ENCODE assay signal across 22 cellular contexts in genomic region chrX:118507766-118508165, GRCh38. TPM values are rescaled to one million over a fixed set of nuclear protein-coding genes. Genes with fewer than 3 reads are reported as not detected.
DNase-seq lines count a peak whose midpoint lies in the region; ATAC-seq lines count a peak whose summit lies in the region.
"Had no signal": no experiment of that assay in that cellular context is flagged by ENCODE, and none has a peak within 500 bp of the region (broad histone marks: within the 10 kb centered on the region; RNA-seq: fewer than 3 reads in every experiment).

No MANE protein-coding gene starts in this region.

- H3K4me3 Mint-ChIP-seq in immature natural killer cell = peak overlapping the region in 1 of 5 donors; percentile 61
- H3K4me3 Mint-ChIP-seq: activated naive CD8-positive, alpha-beta T cell treated with anti-CD3 and anti-CD28 coated beads, Interleukin-2, amount 10 ng/mL, durations not matched to agents 7 days and 5 days; activated T-cell treated with anti-CD3 and anti-CD28 coated beads, Interleukin-2, amount 50 U/mL, for 72 hours; stimulated activated effector memory CD8-positive, alpha-beta T cell treated with anti-CD3 and anti-CD28 coated beads, Interleukin-12 subunit alpha, Interleukin-12 subunit beta, amount 100 ng/mL, for 72 hours had no signal

- H3K27ac ChIP-seq in BLaER1 treated with 17β-estradiol and CSF1 and Interleukin-3, amounts not matched to agents 10 nM and 100 nM = peak overlapping the region in 1 of 11 experiments; percentile 15; a peak in 1 of 22 replicates
- H3K27ac ChIP-seq: brain microvascular endothelial cell, hepatocyte, neutrophil, psoas muscle had no signal

- peaks cover 56 to 99% (median 72%) of the 10 kb centered on the region in 10 experiments for H3K4me1 ChIP-seq in BLaER1 treated with 17β-estradiol and CSF1 and Interleukin-3, amounts not matched to agents 10 nM and 100 nM
- H3K4me1 ChIP-seq in adipocyte (ENCODE audit: control insufficient read depth, insufficient read depth, low read length) = peaks cover 28% of the 10 kb centered on the region
- H3K4me1 ChIP-seq: Caco-2, psoas muscle had no signal

- H3K27ac Mint-ChIP-seq in immature natural killer cell = peak overlapping the region in 4 of 6 donors; percentile 27 to 61 (median 38)
- H3K27ac Mint-ChIP-seq: activated naive CD8-positive, alpha-beta T cell treated with anti-CD3 and anti-CD28 coated beads, Interleukin-2, amount 10 ng/mL, durations not matched to agents 7 days and 5 days; activated T-cell treated with anti-CD3 and anti-CD28 coated beads, Interleukin-2, amount 50 U/mL, for 72 hours had no signal

- peaks cover 84 to 94% of the 10 kb centered on the region in 2 donors for H3K4me1 Mint-ChIP-seq in immature natural killer cell

- H3K4me3 ChIP-seq in BLaER1 treated with 17β-estradiol and CSF1 and Interleukin-3, amounts not matched to agents 10 nM and 100 nM = no peak overlapping the region
- H3K4me3 ChIP-seq in adipocyte (ENCODE audit: low read length) = no peak overlapping the region
- H3K4me3 ChIP-seq: hepatocyte, psoas muscle, vagina had no signal

- peaks cover 0 to 3% (median 1%) of the 10 kb centered on the region in 3 donors for H3K27me3 Mint-ChIP-seq in immature natural killer cell (ENCODE audit: low read depth in 3 of 3)
- H3K27me3 Mint-ChIP-seq: activated naive CD8-positive, alpha-beta T cell treated with anti-CD3 and anti-CD28 coated beads, Interleukin-2, amount 10 ng/mL, durations not matched to agents 7 days and 5 days had no signal

- peaks cover 0 to 13% (median 0%) of the 10 kb centered on the region in 11 experiments; a peak in 5 of 22 replicates for H3K9me3 ChIP-seq in BLaER1 treated with 17β-estradiol and CSF1 and Interleukin-3, amounts not matched to agents 10 nM and 100 nM (replicated peaks in 1 of 11)
- H3K9me3 ChIP-seq in adipocyte (ENCODE audit: control insufficient read depth, low read length) = no peaks in the 10 kb centered on the region
- H3K9me3 ChIP-seq: Caco-2, neutrophil, psoas muscle, vagina had no signal

- DNase-seq in ACHN (peak; percentile 43), adipocyte (ENCODE audit: low read depth) (peak; percentile 34), immature natural killer cell (no peak), NCI-H2107 (lab: John Stamatoyannopoulos, UW) (no peak)
- no peak for DNase-seq in stimulated activated CD4-positive, alpha-beta T cell treated with anti-CD3 and anti-CD28 coated beads, Interleukin-4, amount 100 ng/mL, for 24 hours
- DNase-seq: activated naive CD8-positive, alpha-beta T cell treated with anti-CD3 and anti-CD28 coated beads, Interleukin-2, amount 10 ng/mL, durations not matched to agents 7 days and 5 days; activated T-cell treated with anti-CD3 and anti-CD28 coated beads, Interleukin-2, amount 50 U/mL, for 72 hours; brain microvascular endothelial cell; Caco-2; NCI-H1105; NCI-H2029; NCI-H226; NCI-H82; psoas muscle; T-helper 9 cell had no signal

- H3K36me3 ChIP-seq in BLaER1 treated with 17β-estradiol and CSF1 and Interleukin-3, amounts not matched to agents 10 nM and 100 nM = peaks cover 0 to 21% (median 10%) of the 10 kb centered on the region in 11 experiments; a peak in 11 of 22 replicates
- H3K36me3 ChIP-seq in adipocyte (ENCODE audit: control insufficient read depth, insufficient read depth, low read length, severe bottlenecking) = no peaks in the 10 kb centered on the region
- H3K36me3 ChIP-seq: brain microvascular endothelial cell, neutrophil, vagina had no signal

- H3K27me3 ChIP-seq in BLaER1 treated with 17β-estradiol and CSF1 and Interleukin-3, amounts not matched to agents 10 nM and 100 nM = no peaks in the 10 kb centered on the region
- H3K27me3 ChIP-seq in adipocyte (replicated peaks; ENCODE audit: control insufficient read depth, insufficient read depth, low read length) = peaks cover 4% of the 10 kb centered on the region
- H3K27me3 ChIP-seq: brain microvascular endothelial cell, hepatocyte, neutrophil, vagina had no signal

- no peak for ATAC-seq in HG02885 (IDR thresholded peaks at IDR 0.05; ENCODE audit: poor library complexity, unreplicated experiment)
- ATAC-seq in activated CD4-positive, CD25-positive, alpha-beta regulatory T cell treated with anti-CD3 and anti-CD28 coated beads, Interleukin-2, amount 50 U/mL, for 24 hours = no peak
- ATAC-seq: activated T-cell treated with anti-CD3 and anti-CD28 coated beads, Interleukin-2, amount 50 U/mL, for 72 hours; psoas muscle; stimulated activated effector memory CD8-positive, alpha-beta T cell treated with anti-CD3 and anti-CD28 coated beads, Interleukin-12 subunit alpha, Interleukin-12 subunit beta, amount 100 ng/mL, for 72 hours had no signal

- H3K9ac ChIP-seq in BLaER1 treated with 17β-estradiol and CSF1 and Interleukin-3, amounts not matched to agents 10 nM and 100 nM = no peak overlapping the region
- H3K9ac ChIP-seq in adipocyte (ENCODE audit: low read length) = no peak overlapping the region

- in situ Hi-C loops in ACHN (cut with HindIII; ENCODE audit: low pct_ligation_motif_present, low pct_unique_long_range_greater_than_20kb, low sequenced_read_pairs) = no loop called here

- peaks cover 0 to 74% (median 16%) of the 10 kb centered on the region in 11 experiments; a peak in 10 of 22 replicates for H4K20me1 ChIP-seq in BLaER1 treated with 17β-estradiol and CSF1 and Interleukin-3, amounts not matched to agents 10 nM and 100 nM

- H3K4me2 ChIP-seq in BLaER1 treated with 17β-estradiol and CSF1 and Interleukin-3, amounts not matched to agents 10 nM and 100 nM = peak overlapping the region in 10 of 11 experiments; percentile 7 to 75 (median 46); a peak in 14 of 22 replicates
- H3K4me2 ChIP-seq: hepatocyte had no signal

- no peaks in the 10 kb centered on the region for H3K9me3 Mint-ChIP-seq in immature natural killer cell
- H3K9me3 Mint-ChIP-seq: activated naive CD8-positive, alpha-beta T cell treated with anti-CD3 and anti-CD28 coated beads, Interleukin-2, amount 10 ng/mL, durations not matched to agents 7 days and 5 days; stimulated activated effector memory CD8-positive, alpha-beta T cell treated with anti-CD3 and anti-CD28 coated beads, Interleukin-12 subunit alpha, Interleukin-12 subunit beta, amount 100 ng/mL, for 72 hours had no signal

- H3K36me3 Mint-ChIP-seq in immature natural killer cell = peaks cover 0 to 4% (median 3%) of the 10 kb centered on the region in 3 donors

RNA-seq across cellular contexts. Expression of gene DOCK11, which starts 12.2 kb away (rescaled TPM):
- 10 to 100 TPM; 27.9 to 48.8 (median 28.9) TPM for polyA plus RNA-seq in immature natural killer cell

Comparison
In these comparisons a context has a peak if more than half of its experiments do, and no peak if none do; other contexts are left out.
1. DNase-seq: peak in ACHN (single experiment) and adipocyte (single experiment); none in immature natural killer cell (0 of 3), NCI-H2107 (single experiment) and stimulated activated CD4-positive, alpha-beta T cell treated with anti-CD3 and anti-CD28 coated beads, Interleukin-4, amount 100 ng/mL, for 24 hours (single experiment).